13 cellular contexts compared by ENCODE assay signal in the genomic region with DNA sequence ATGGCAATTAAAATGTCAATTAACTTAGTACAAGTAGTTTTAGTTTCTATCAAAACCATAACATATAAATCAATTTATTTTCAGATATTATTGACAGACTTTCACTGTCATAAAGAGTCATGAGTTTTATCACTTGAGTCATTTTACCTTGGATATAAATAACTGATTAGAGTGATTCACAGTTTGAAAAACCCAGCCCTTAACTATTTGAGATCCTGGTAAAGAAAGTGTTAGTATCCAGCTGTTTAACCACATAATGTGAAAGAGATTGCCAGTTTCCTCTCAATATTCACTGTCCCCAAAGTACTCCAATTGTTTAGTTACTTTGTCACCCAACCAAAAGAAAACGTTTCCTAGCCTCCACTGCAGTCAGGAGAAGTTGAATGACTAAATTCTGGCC.
"Had no signal": no experiment of that assay in that cellular context is flagged by ENCODE, and none has a peak within 500 bp of the region (broad histone marks: within the 10 kb centered on the region; RNA-seq: fewer than 3 reads in every experiment).

No MANE protein-coding gene starts in this region.

- ATAC-seq: esophagus mucosa; stimulated activated effector memory CD8-positive, alpha-beta T cell treated with anti-CD3 and anti-CD28 coated beads, Interleukin-12 subunit alpha, Interleukin-12 subunit beta, amount 100 ng/mL, for 72 hours had no signal

- H3K27ac ChIP-seq: neural progenitor cell, skin epidermis, tibial artery, vagina had no signal

- DNase-seq: activated CD4-positive, alpha-beta T cell treated with anti-CD3 and anti-CD28 coated beads, Interleukin-2, amount 10 ng/mL, durations not matched to agents 7 days and 5 days; activated CD4-positive, CD25-positive, alpha-beta regulatory T cell; activated CD8-positive, alpha-beta memory T cell treated with anti-CD3 and anti-CD28 coated beads for 24 hours; activated naive CD4-positive, alpha-beta T cell treated with anti-CD3 and anti-CD28 coated beads, Interleukin-2, amount 50 U/mL, for 16 hours; activated T-cell treated with anti-CD3 and anti-CD28 coated beads for 4 hours; adrenal gland; glutamatergic neuron; tibial artery had no signal
